Comparison of ENCODE assay signal across 8 cellular contexts in genomic region chr15:52179278-52180195, GRCh38. TPM values are rescaled to one million over a fixed set of nuclear protein-coding genes. Genes with fewer than 3 reads are reported as not detected.
DNase-seq lines count a peak whose midpoint lies in the region; FAIRE-seq and TF ChIP-seq lines count a peak whose summit lies in the region.

No MANE protein-coding gene starts in this region.

- peak; percentile 46 for FAIRE-seq in G401.6 (lab: Jason Lieb, UNC)

- peak; percentile 74 for TF ChIP-seq POLR2A in Raji (IDR thresholded peaks at IDR 0.05; ENCODE audit: insufficient read depth, low read depth, low read length)

- no peaks in the 10 kb centered on the region for H3K9me3 ChIP-seq in neutrophil

- H3K4me1 ChIP-seq in neutrophil (ENCODE audit: control insufficient read depth in 1 of 2, insufficient read depth in 1 of 2, low read depth in 1 of 2, low read length in 1 of 2), result peaks cover 16 to 18% of the 10 kb centered on the region in 2 experiments

- peak overlapping the region; percentile 62 to 71 for H3K4me3 ChIP-seq in neutrophil (ENCODE audit: low read depth in 1 of 2, low read length in 1 of 2)

- no peak for TF ChIP-seq CTCF in neutrophil (IDR thresholded peaks at IDR 0.05)

- H3K27ac ChIP-seq in neutrophil, result no peak overlapping the region
- H3K27ac ChIP-seq in substantia nigra (ENCODE audit: low read depth, low read length, poor library complexity, severe bottlenecking), result peak overlapping the region; percentile 45

- DNase-seq in H4 (ENCODE audit: low spot score), result peak; percentile 82
- DNase-seq in LoVo (ENCODE audit: low spot score), result peak; percentile 89
- peak; percentile 90 for DNase-seq in activated naive CD4-positive, alpha-beta T cell treated with Interleukin-2 at 50 U/mL for 16 hours
- DNase-seq in foreskin melanocyte, result peak; percentile 47
- peak in 46 of 49 donors; percentile 6 to 92 (median 50) for DNase-seq in substantia nigra (lab: John Stamatoyannopoulos, UW)

- peaks cover 73% of the 10 kb centered on the region for H3K27me3 ChIP-seq in neutrophil

- H3K36me3 ChIP-seq in neutrophil, result no peaks in the 10 kb centered on the region

RNA-seq across cellular contexts. Expression of gene GNB5, which starts 11.7 kb away (rescaled TPM):
- 12.9 and 25.6 TPM in 2 replicates for total RNA-seq in H4 (2014; rRNA removed; shearing (Covaris generic))
